Comparison of ENCODE assay signal across 12 cellular contexts in the genomic region with DNA sequence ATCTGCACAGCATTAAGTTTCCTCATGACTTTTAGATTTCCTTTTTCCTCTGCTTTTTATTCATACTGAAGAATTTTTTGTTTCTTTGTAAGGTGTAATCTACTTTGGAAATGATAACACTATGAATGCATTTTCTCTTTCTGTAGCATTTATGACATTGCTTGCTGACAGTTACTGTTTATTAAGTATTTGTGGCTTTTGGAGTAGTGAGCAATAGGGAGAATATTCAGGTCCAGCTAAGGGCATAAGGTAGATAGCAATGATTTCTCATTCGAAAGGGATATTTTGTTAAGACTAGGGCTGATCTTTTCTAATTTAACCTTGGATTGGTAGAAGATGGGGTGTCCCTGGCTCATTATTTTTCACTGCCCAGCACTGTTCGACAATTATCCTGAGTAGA.
DNase-seq lines count a peak whose midpoint lies in the region; ATAC-seq and TF ChIP-seq lines count a peak whose summit lies in the region.
"Had no signal": no experiment of that assay in that cellular context is flagged by ENCODE, and none has a peak within 500 bp of the region (broad histone marks: within the 10 kb centered on the region; RNA-seq: fewer than 3 reads in every experiment).

No MANE protein-coding gene starts in this region.

- peaks cover 27% of the 10 kb centered on the region for H3K36me3 ChIP-seq in CD4-positive, alpha-beta memory T cell (ENCODE audit: insufficient read depth, low read length)
- H3K36me3 ChIP-seq in HUES6 (ENCODE audit: control insufficient read depth, insufficient read depth, low read length) (peaks cover 60% of the 10 kb centered on the region), stomach (peaks cover 12 to 54% (median 50%) of the 10 kb centered on the region in 4 donors)

- 85 to 92% (median 86%) methylated on average over 2 of the region's 2 CpGs for WGBS in stomach, 5 donors

- H3K9me3 Mint-ChIP-seq in CD4-positive, alpha-beta memory T cell, result no peaks in the 10 kb centered on the region
- H3K9me3 Mint-ChIP-seq in brain (no peaks in the 10 kb centered on the region), naive B cell (no peaks in the 10 kb centered on the region)

- TF ChIP-seq CTCF in brain (conservative IDR thresholded peaks at IDR 0.05) (no peak), stomach (IDR thresholded peaks at IDR 0.05) (no peak)

- H3K9me3 ChIP-seq in CD4-positive, alpha-beta memory T cell (ENCODE audit: control insufficient read depth in 1 of 2, low read length in 2 of 2), result no peaks in the 10 kb centered on the region
- H3K9me3 ChIP-seq in HUES6 (ENCODE audit: control insufficient read depth, insufficient read depth, low read depth, low read length) (no peaks in the 10 kb centered on the region), stomach (no peaks in the 10 kb centered on the region)
- H3K9me3 ChIP-seq: right atrium auricular region had no signal

- H3K4me1 ChIP-seq in CD4-positive, alpha-beta memory T cell (ENCODE audit: insufficient read depth, low read length), result peaks cover 36% of the 10 kb centered on the region
- H3K4me1 ChIP-seq in HUES6 (ENCODE audit: control insufficient read depth, insufficient read depth, low read length) (peaks cover 28% of the 10 kb centered on the region), stomach (peaks cover 9 to 44% (median 29%) of the 10 kb centered on the region in 4 donors)

- no peak overlapping the region for H3K4me3 ChIP-seq in CD4-positive, alpha-beta memory T cell (ENCODE audit: low read length in 2 of 2)
- H3K4me3 ChIP-seq in HUES6 (ENCODE audit: low read depth, low read length) (no peak overlapping the region), stomach (no peak overlapping the region)
- H3K4me3 ChIP-seq: right atrium auricular region had no signal

- DNase-seq in CD4-positive, alpha-beta memory T cell, result no peak
- DNase-seq in naive B cell (no peak), RPMI8226 (no peak), NCI-H2227 treated with DMSO at 0.1 percent for 48 hours (lab: John Stamatoyannopoulos, UW) (no peak), stomach (no peak)
- no peak for DNase-seq in activated effector memory CD4-positive, alpha-beta T cell treated with Interleukin-2 at 50 U/mL for 16 hours
- DNase-seq: activated CD8-positive, alpha-beta memory T cell treated with anti-CD3 and anti-CD28 coated beads, Interleukin-2, amount 50 U/mL, for 4 hours; stimulated activated naive CD8-positive, alpha-beta T cell treated with anti-CD3 and anti-CD28 coated beads, Interleukin-15, Interleukin-2, amounts not matched to agents 100 U/mL and 50 U/mL, for 24 hours had no signal

- peaks cover 36 to 65% of the 10 kb centered on the region in 2 donors for H3K36me3 Mint-ChIP-seq in CD4-positive, alpha-beta memory T cell
- H3K36me3 Mint-ChIP-seq in brain, result peaks cover 54% of the 10 kb centered on the region
- peaks cover 28 to 43% of the 10 kb centered on the region in 2 donors for H3K36me3 Mint-ChIP-seq in naive B cell

- no peaks in the 10 kb centered on the region for H3K27me3 Mint-ChIP-seq in CD4-positive, alpha-beta memory T cell
- H3K27me3 Mint-ChIP-seq in brain (no peaks in the 10 kb centered on the region), naive B cell (no peaks in the 10 kb centered on the region)

- H3K27me3 ChIP-seq in CD4-positive, alpha-beta memory T cell (ENCODE audit: insufficient read depth, low read length), result no peaks in the 10 kb centered on the region
- H3K27me3 ChIP-seq in HUES6 (ENCODE audit: control insufficient read depth, insufficient read depth, low read length) (no peaks in the 10 kb centered on the region), stomach (no peaks in the 10 kb centered on the region)
- H3K27me3 ChIP-seq: right atrium auricular region had no signal

- no peak overlapping the region for H3K9ac ChIP-seq in HUES6 (ENCODE audit: low read length)

- intact Hi-C loops in CD4-positive, alpha-beta memory T cell (cut with micrococcal nuclease), result no loop called here
- intact Hi-C loops in stomach (cut with DNase I; ENCODE audit: low total_unique reads), result no loop called here

- POLR2A ChIA-PET in CD4-positive, alpha-beta memory T cell (lab: Charles Lee; ENCODE audit: partially characterized antibody), result no interaction called here

- CTCF ChIA-PET in CD4-positive, alpha-beta memory T cell (lab: Charles Lee; ENCODE audit: partially characterized antibody), result interaction anchor here (1.5 to 2.3 kb wide), 2 partner anchors 155 to 215 kb away, joined by 3 to 6 read pairs; no protein-coding TSS in a partner anchor

- no peak overlapping the region for H3K4me3 Mint-ChIP-seq in CD4-positive, alpha-beta memory T cell
- H3K4me3 Mint-ChIP-seq in brain (peak overlapping the region in 2 of 5 experiments; percentile 10 to 12), naive B cell (no peak overlapping the region)

- no peak overlapping the region for H3K27ac ChIP-seq in CD4-positive, alpha-beta memory T cell (ENCODE audit: low read depth, low read length)
- H3K27ac ChIP-seq in HUES6 (ENCODE audit: low read depth, low read length) (0 out of 2 replicates have a peak overlapping the region, but pooled peaks have one; percentile 26), stomach (peak overlapping the region in 2 of 5 donors; percentile 9 to 14)
- H3K27ac ChIP-seq: HL-60, right atrium auricular region had no signal

- H3K27ac Mint-ChIP-seq in CD4-positive, alpha-beta memory T cell, result peak overlapping the region in 4 of 7 donors; percentile 3 to 58 (median 28)
- H3K27ac Mint-ChIP-seq in brain (peak overlapping the region; percentile 37 to 92 (median 81)), naive B cell (peak overlapping the region in 4 of 6 donors; percentile 7 to 51 (median 35))

- ATAC-seq in naive B cell (ENCODE audit: low read depth in 2 of 2), result no peak
- ATAC-seq: stimulated activated naive CD8-positive, alpha-beta T cell treated with anti-CD3 and anti-CD28 coated beads, Interleukin-15, Interleukin-2, amounts not matched to agents 100 U/mL and 50 U/mL, for 24 hours had no signal

- peaks cover 41 to 66% (median 54%) of the 10 kb centered on the region in 4 donors for H3K4me1 Mint-ChIP-seq in CD4-positive, alpha-beta memory T cell
- peaks cover 61% of the 10 kb centered on the region for H3K4me1 Mint-ChIP-seq in brain
- peaks cover 39 to 57% (median 45%) of the 10 kb centered on the region in 3 donors for H3K4me1 Mint-ChIP-seq in naive B cell

- TF ChIP-seq POLR2A in stomach (IDR thresholded peaks at IDR 0.05), result no peak

- no peak for TF ChIP-seq EP300 in stomach (IDR thresholded peaks at IDR 0.05)

Comparison
In these comparisons a context has a peak if more than half of its experiments do, and no peak if none do; other contexts are left out.
1. H3K27ac Mint-ChIP-seq: peak in every context shown above with its lines; median percentile 81 in brain; 35 in naive B cell; 28 in CD4-positive, alpha-beta memory T cell.